31 cellular contexts compared by ENCODE assay signal in genomic region chr1:207261971-207262370, GRCh38.
"Had no signal": no experiment of that assay in that cellular context is flagged by ENCODE, and none has a peak within 500 bp of the region (broad histone marks: within the 10 kb centered on the region; RNA-seq: fewer than 3 reads in every experiment).

No MANE protein-coding gene starts in this region.

- ATAC-seq: gastrocnemius medialis; left cardiac atrium; naive thymus-derived CD4-positive, alpha-beta T cell; pancreas; sciatic nerve; upper lobe of right lung had no signal

- H3K4me1 Mint-ChIP-seq: activated CD4-positive, alpha-beta memory T cell treated with anti-CD3 and anti-CD28 coated beads, Interleukin-2, amount 10 ng/mL, durations not matched to agents 7 days and 5 days; activated CD4-positive, alpha-beta T cell treated with anti-CD3 and anti-CD28 coated beads, Interleukin-2, amount 10 ng/mL, durations not matched to agents 7 days and 5 days; activated naive CD4-positive, alpha-beta T cell treated with anti-CD3 and anti-CD28 coated beads, Interleukin-2, amount 10 ng/mL, durations not matched to agents 7 days and 5 days; endodermal cell; mesothelial cell of epicardium; naive thymus-derived CD4-positive, alpha-beta T cell had no signal

- H3K4me3 Mint-ChIP-seq: activated CD4-positive, alpha-beta memory T cell treated with anti-CD3 and anti-CD28 coated beads, Interleukin-2, amount 10 ng/mL, durations not matched to agents 7 days and 5 days; activated CD4-positive, alpha-beta T cell treated with anti-CD3 and anti-CD28 coated beads, Interleukin-2, amount 10 ng/mL, durations not matched to agents 7 days and 5 days; activated naive CD4-positive, alpha-beta T cell treated with anti-CD3 and anti-CD28 coated beads, Interleukin-2, amount 10 ng/mL, durations not matched to agents 7 days and 5 days; activated naive CD8-positive, alpha-beta T cell treated with anti-CD3 and anti-CD28 coated beads, Interleukin-2, amount 10 ng/mL, durations not matched to agents 7 days and 5 days; activated T-cell treated with anti-CD3 and anti-CD28 coated beads, Interleukin-2, amount 50 U/mL, for 24 hours; dendritic cell treated with granulocyte-macrophage colony-stimulating factor and Interleukin-4, amounts not matched to agents 40 ng/mL and 50 ng/mL, for 4 days; endodermal cell; mesothelial cell of epicardium; naive thymus-derived CD4-positive, alpha-beta T cell had no signal

- H3K27me3 ChIP-seq: esophagus muscularis mucosa, gastrocnemius medialis, hepatocyte, pancreas, suprapubic skin, tibial artery, upper lobe of right lung had no signal

- DNase-seq: activated CD4-positive, alpha-beta memory T cell treated with anti-CD3 and anti-CD28 coated beads, Interleukin-2, amount 10 ng/mL, durations not matched to agents 7 days and 5 days; activated CD4-positive, alpha-beta T cell treated with anti-CD3 and anti-CD28 coated beads for 1 hour; activated CD4-positive, alpha-beta T cell treated with anti-CD3 and anti-CD28 coated beads, Interleukin-2, amount 10 ng/mL, durations not matched to agents 7 days and 5 days; activated CD8-positive, alpha-beta memory T cell treated with anti-CD3 and anti-CD28 coated beads, Interleukin-2, amount 50 U/mL, for 48 hours; activated gamma-delta T cell; activated naive CD4-positive, alpha-beta T cell treated with anti-CD3 and anti-CD28 coated beads, Interleukin-2, amount 10 ng/mL, durations not matched to agents 7 days and 5 days; activated naive CD8-positive, alpha-beta T cell treated with anti-CD3 and anti-CD28 coated beads, Interleukin-2, amount 10 ng/mL, durations not matched to agents 7 days and 5 days; activated T-cell treated with anti-CD3 and anti-CD28 coated beads, Interleukin-2, amount 50 U/mL, for 24 hours; amniotic stem cell; central memory CD4-positive, alpha-beta T cell; endodermal cell; gastrocnemius medialis; glutamatergic neuron; left cardiac atrium; naive thymus-derived CD4-positive, alpha-beta T cell; nucleus accumbens; pancreas; retina; stimulated activated CD4-positive, alpha-beta T cell treated with anti-CD3 and anti-CD28 coated beads, Interleukin-1b, Interleukin-23, amount 100 ng/mL, for 48 hours; stimulated activated naive CD4-positive, alpha-beta T cell; T-helper 2 cell; tibial artery; upper lobe of right lung had no signal

- H3K4me1 ChIP-seq: esophagus muscularis mucosa, gastrocnemius medialis, pancreas, prostate gland, suprapubic skin, tibial artery, upper lobe of right lung had no signal

- H3K4me2 ChIP-seq: hepatocyte, smooth muscle cell had no signal

- H3K79me2 ChIP-seq: hepatocyte had no signal

- H2AFZ ChIP-seq: hepatocyte had no signal

- H3K27ac ChIP-seq: esophagus muscularis mucosa, gastrocnemius medialis, hepatocyte, pancreas, prostate gland, suprapubic skin, tibial artery, upper lobe of right lung had no signal

- H3K36me3 ChIP-seq: esophagus muscularis mucosa, gastrocnemius medialis, pancreas, prostate gland, suprapubic skin, tibial artery, upper lobe of right lung had no signal

- H3K27ac Mint-ChIP-seq: activated CD4-positive, alpha-beta memory T cell treated with anti-CD3 and anti-CD28 coated beads, Interleukin-2, amount 10 ng/mL, durations not matched to agents 7 days and 5 days; activated CD4-positive, alpha-beta T cell treated with anti-CD3 and anti-CD28 coated beads, Interleukin-2, amount 10 ng/mL, durations not matched to agents 7 days and 5 days; activated naive CD4-positive, alpha-beta T cell treated with anti-CD3 and anti-CD28 coated beads, Interleukin-2, amount 10 ng/mL, durations not matched to agents 7 days and 5 days; activated naive CD8-positive, alpha-beta T cell treated with anti-CD3 and anti-CD28 coated beads, Interleukin-2, amount 10 ng/mL, durations not matched to agents 7 days and 5 days; activated T-cell treated with anti-CD3 and anti-CD28 coated beads, Interleukin-2, amount 50 U/mL, for 24 hours; dendritic cell treated with granulocyte-macrophage colony-stimulating factor and Interleukin-4, amounts not matched to agents 40 ng/mL and 50 ng/mL, for 4 days; endodermal cell; mesothelial cell of epicardium had no signal

- H3K4me3 ChIP-seq: esophagus muscularis mucosa, gastrocnemius medialis, hepatocyte, pancreas, prostate gland, smooth muscle cell, suprapubic skin, tibial artery, upper lobe of right lung had no signal

- H3K9me3 ChIP-seq: esophagus muscularis mucosa, gastrocnemius medialis, pancreas, prostate gland, suprapubic skin, tibial artery, upper lobe of right lung had no signal

- H3K27me3 Mint-ChIP-seq: activated naive CD4-positive, alpha-beta T cell treated with anti-CD3 and anti-CD28 coated beads, Interleukin-2, amount 10 ng/mL, durations not matched to agents 7 days and 5 days; activated naive CD8-positive, alpha-beta T cell treated with anti-CD3 and anti-CD28 coated beads, Interleukin-2, amount 10 ng/mL, durations not matched to agents 7 days and 5 days; activated T-cell treated with anti-CD3 and anti-CD28 coated beads, Interleukin-2, amount 50 U/mL, for 24 hours; dendritic cell treated with granulocyte-macrophage colony-stimulating factor and Interleukin-4, amounts not matched to agents 40 ng/mL and 50 ng/mL, for 4 days had no signal
